8 cellular contexts compared by ENCODE assay signal in the genomic region with DNA sequence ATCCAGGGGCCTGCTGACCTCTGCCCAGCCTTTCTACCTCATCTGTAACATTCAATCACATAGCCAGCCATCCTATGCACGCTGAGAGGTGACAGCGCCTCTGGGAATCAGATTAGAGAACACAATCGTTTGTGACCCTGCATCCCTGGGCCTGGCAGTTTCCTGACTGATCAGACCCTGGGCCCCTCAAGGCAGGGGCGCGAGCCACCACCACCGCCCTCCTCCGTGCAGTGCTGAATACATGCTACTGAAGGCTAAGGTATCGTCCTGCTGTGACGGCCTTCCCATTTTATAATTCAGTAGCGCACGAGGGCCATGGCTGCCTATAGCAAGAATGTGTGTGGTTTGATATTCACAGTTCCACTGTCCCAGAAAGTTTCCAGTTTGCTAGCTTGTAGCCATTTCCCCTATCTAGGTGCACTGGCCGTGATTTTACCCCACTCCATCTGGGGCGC. TPM values are rescaled to one million over a fixed set of nuclear protein-coding genes. Genes with fewer than 3 reads are reported as not detected.
A peak's percentile ranks its signal among the peaks of the same experiment; 100 is the strongest.
DNase-seq lines count a peak whose midpoint lies in the region; ATAC-seq, FAIRE-seq and TF ChIP-seq lines count a peak whose summit lies in the region.

No MANE protein-coding gene starts in this region.

- H2BK12ac ChIP-seq in H9 (ENCODE audit: insufficient read length, low read depth, low read length): no peak overlapping the region

- peak overlapping the region; percentile 78 for H3K4me2 ChIP-seq in H9 (ENCODE audit: insufficient read depth, insufficient read length, low read length)

- WGBS in H9 (ENCODE audit: extremely low coverage, insufficient read length, low lambda C conversion rate): no CpG with 5 or more reads among the region's 13 CpGs
- WGBS in adrenal gland, 4 donors: 17 to 28% (median 24%) methylated on average over 5 to 13 of the region's 13 CpGs
- WGBS in suprapubic skin: 17% methylated on average over 9 of the region's 13 CpGs

- TF ChIP-seq EP300 in suprapubic skin (IDR thresholded peaks at IDR 0.05): no peak

- H3K9me3 ChIP-seq in A673 (ENCODE audit: low read depth, low read length, poor library complexity, severe bottlenecking) (no peaks in the 10 kb centered on the region), H9 (ENCODE audit: control insufficient read depth, low read depth, low read length) (no peaks in the 10 kb centered on the region), adrenal gland (replicated peaks in 1 of 3) (no peaks in the 10 kb centered on the region), kidney (ENCODE audit: control insufficient read depth in 1 of 2, low read length in 2 of 2) (no peaks in the 10 kb centered on the region), suprapubic skin (no peaks in the 10 kb centered on the region)

- H3K4me1 Mint-ChIP-seq in H9: peaks cover 22 to 24% of the 10 kb centered on the region in 2 experiments

- intact Hi-C loops in A673 (cut with micrococcal nuclease; ENCODE audit: unreplicated experiment): no loop called here
- intact Hi-C loops in adrenal gland (cut with DNase I): no loop called here
- intact Hi-C loops in kidney (cut with DNase I): no loop called here

- H3K9me3 Mint-ChIP-seq in H9: no peaks in the 10 kb centered on the region; a peak in 2 of 5 replicates

- H4K20me1 ChIP-seq in H9 (ENCODE audit: control insufficient read depth, insufficient read depth, insufficient read length): no peaks in the 10 kb centered on the region

- H3K27me3 Mint-ChIP-seq in H9 (ENCODE audit: low read depth): peaks cover 17% of the 10 kb centered on the region

- H2AFZ ChIP-seq in H9 (ENCODE audit: low read length): no peak overlapping the region

- no peak overlapping the region for H4K91ac ChIP-seq in H9 (ENCODE audit: insufficient read length, low read depth, low read length)

- H3K56ac ChIP-seq in H9 (ENCODE audit: insufficient read length, low read depth, low read length): no peak overlapping the region

- H3K14ac ChIP-seq in H9 (ENCODE audit: insufficient read depth, low read length): no peak overlapping the region

- peaks cover under 1% of the 10 kb centered on the region for H3K36me3 ChIP-seq in A673 (ENCODE audit: insufficient read depth, low read length, poor library complexity, severe bottlenecking)
- H3K36me3 ChIP-seq in adrenal gland (replicated peaks in 1 of 2): peaks cover 0 to 3% of the 10 kb centered on the region in 2 donors
- no peaks in the 10 kb centered on the region for H3K36me3 ChIP-seq in kidney (ENCODE audit: control insufficient read depth in 1 of 2, insufficient read depth in 2 of 2, low read length in 2 of 2)
- H3K36me3 ChIP-seq in suprapubic skin: peaks cover 11% of the 10 kb centered on the region

- no peak overlapping the region for H3K23ac ChIP-seq in H9 (ENCODE audit: insufficient read length, low read depth, low read length)

- TF ChIP-seq POLR2A in adrenal gland (IDR thresholded peaks at IDR 0.05): no peak
- no peak for TF ChIP-seq POLR2A in suprapubic skin (IDR thresholded peaks at IDR 0.05)

- H3K4me3 ChIP-seq in A673 (ENCODE audit: low read depth, low read length, poor library complexity, severe bottlenecking) (peak overlapping the region; percentile 90), adrenal gland (peak overlapping the region in 2 of 4 donors; percentile 42 to 100), kidney (ENCODE audit: low read length in 2 of 2) (peak overlapping the region; percentile 60 to 75), suprapubic skin (peak overlapping the region; percentile 94)

- H4K5ac ChIP-seq in H9 (ENCODE audit: insufficient read length, low read depth, low read length): no peak overlapping the region

- H2BK120ac ChIP-seq in H9 (ENCODE audit: low read depth, low read length, poor library complexity, severe bottlenecking): no peak overlapping the region

- H3K79me2 ChIP-seq in H9 (ENCODE audit: insufficient read depth, low read length): no peaks in the 10 kb centered on the region; the same call in 1 of the 2 replicates

- H2BK15ac ChIP-seq in H9 (ENCODE audit: low read depth, low read length): no peak overlapping the region

- H3K27ac ChIP-seq in A673 (ENCODE audit: low read depth, low read length, poor library complexity, severe bottlenecking): peak overlapping the region; percentile 48
- H3K27ac ChIP-seq in H9 (ENCODE audit: insufficient read length, low read depth, low read length): no peak overlapping the region
- H3K27ac ChIP-seq in adrenal gland: peak overlapping the region in 3 of 5 donors; percentile 83 to 95 (median 87)
- H3K27ac ChIP-seq in kidney (ENCODE audit: low read depth in 2 of 2, low read length in 2 of 2): peak overlapping the region in 1 of 2 donors; percentile 9
- H3K27ac ChIP-seq in suprapubic skin: peak overlapping the region; percentile 88

- CTCF ChIA-PET in A673 (lab: Charles Lee): no interaction called here

- ATAC-seq in GM21360 (IDR thresholded peaks at IDR 0.05; ENCODE audit: unreplicated experiment): no peak

- no peak overlapping the region for H2BK5ac ChIP-seq in H9 (ENCODE audit: insufficient read length, low read length)

- no peak overlapping the region for H2AK5ac ChIP-seq in H9 (ENCODE audit: insufficient read length, low read length)

- no peak overlapping the region for H3K4ac ChIP-seq in H9 (ENCODE audit: low read depth, low read length)

- H3K23me2 ChIP-seq in H9 (ENCODE audit: insufficient read length, low read depth, low read length, poor library complexity, severe bottlenecking): peaks cover 13% of the 10 kb centered on the region

- TF ChIP-seq CTCF in A673 (conservative IDR thresholded peaks at IDR 0.05; ENCODE audit: low read depth, low read length): no peak
- no peak for TF ChIP-seq CTCF in H9 (conservative IDR thresholded peaks at IDR 0.05)
- TF ChIP-seq CTCF in adrenal gland (IDR thresholded peaks at IDR 0.05): no peak
- TF ChIP-seq CTCF in kidney (IDR thresholded peaks at IDR 0.05; ENCODE audit: borderline replicate concordance, extremely low read depth, insufficient read depth): no peak
- no peak for TF ChIP-seq CTCF in suprapubic skin (IDR thresholded peaks at IDR 0.05)

- H3K9ac ChIP-seq in H9 (ENCODE audit: extremely low read depth, insufficient read length, low read length) (no peak overlapping the region), kidney (ENCODE audit: low read length in 2 of 2) (peak overlapping the region; percentile 37 to 75)

- H3K27me3 ChIP-seq in A673 (replicated peaks; ENCODE audit: insufficient read depth, low read depth, low read length, poor library complexity): no peaks in the 10 kb centered on the region
- H3K27me3 ChIP-seq in H9 (ENCODE audit: insufficient read depth, low read length): no peaks in the 10 kb centered on the region; the same call in 1 of the 2 replicates
- no peaks in the 10 kb centered on the region for H3K27me3 ChIP-seq in adrenal gland
- H3K27me3 ChIP-seq in suprapubic skin: no peaks in the 10 kb centered on the region

- POLR2A ChIA-PET in A673 (lab: Charles Lee; ENCODE audit: low non-redundant PET): no interaction called here

- BruUV-seq in A673 (replicated peaks; lab: Mats Ljungman, UMichigan): no TSS peak

- FAIRE-seq in kidney (lab: Jason Lieb, UNC): no peak

- DNase-seq in A673 (ENCODE audit: low spot score): no peak
- peak; percentile 47 for DNase-seq in H9
- peak in 1 of 7 donors; percentile 57 for DNase-seq in adrenal gland
- DNase-seq in kidney: peak; percentile 68
- DNase-seq in suprapubic skin (ENCODE audit: low spot score in 2 of 2): no peak
- no peak for DNase-seq in DMS153 (lab: John Stamatoyannopoulos, UW)
- DNase-seq in cerebellar nuclear complex (lab: John Stamatoyannopoulos, UW): no peak

- peak overlapping the region; percentile 85 to 93 for H3K4me3 Mint-ChIP-seq in H9

- H2BK20ac ChIP-seq in H9 (ENCODE audit: low read depth, low read length, poor library complexity, severe bottlenecking): no peak overlapping the region

- no peak overlapping the region for H3K18ac ChIP-seq in H9 (ENCODE audit: insufficient read length, low read depth, low read length)

- peak overlapping the region in 1 of 3 experiments; percentile 76; a peak in 1 of 7 replicates for H3K27ac Mint-ChIP-seq in H9

- H4K8ac ChIP-seq in H9 (replicated peaks; ENCODE audit: insufficient read length, low read depth, low read length): no peak overlapping the region

- no peaks in the 10 kb centered on the region for H3K79me1 ChIP-seq in H9 (ENCODE audit: insufficient read depth, low read depth, low read length, poor library complexity, severe bottlenecking)

- H3K36me3 Mint-ChIP-seq in H9 (ENCODE audit: insufficient read depth in 1 of 3, low read depth in 3 of 3): peaks cover 8 to 15% (median 14%) of the 10 kb centered on the region in 3 experiments

- peaks cover 14% of the 10 kb centered on the region for H3K4me1 ChIP-seq in A673 (ENCODE audit: insufficient read depth, low read length, poor library complexity, severe bottlenecking)
- H3K4me1 ChIP-seq in H9 (ENCODE audit: insufficient read depth, low read length): no peaks in the 10 kb centered on the region
- H3K4me1 ChIP-seq in adrenal gland (replicated peaks in 1 of 2): peaks cover 0 to 20% of the 10 kb centered on the region in 2 donors
- H3K4me1 ChIP-seq in kidney (ENCODE audit: control insufficient read depth in 1 of 2, insufficient read depth in 1 of 2, low read depth in 1 of 2, low read length in 2 of 2): peaks cover 0 to 9% of the 10 kb centered on the region in 2 donors
- H3K4me1 ChIP-seq in suprapubic skin: peaks cover 18% of the 10 kb centered on the region

- H3T11ph ChIP-seq in H9 (ENCODE audit: low read length): no peak overlapping the region

RNA-seq across cellular contexts. Expression of gene TMTC4, which starts 1.2 kb away (rescaled TPM):
- total RNA-seq in A673 (2021) (21.3 and 33.6 TPM in 2 replicates), H9 (2021) (27.3 and 28.1 TPM in 2 replicates), adrenal gland (10 to 100 TPM in 5 of 8 donors, 1 to 10 TPM in 3; 6.7 to 14.7 (median 10.5) TPM), kidney (15.1 TPM), suprapubic skin (10 to 100 TPM; 17.6 to 37.9 (median 21.0) TPM)
- polyA plus RNA-seq in adrenal gland (1 to 10 TPM; 3.9 to 6.6 (median 4.7) TPM), kidney (ENCODE audit: insufficient read depth, low read depth, low replicate concordance) (10.5 TPM)

Comparison
In these comparisons a context has a peak if more than half of its experiments do, and no peak if none do; other contexts are left out.
1. DNase-seq: peak in H9 (single experiment) and kidney (single experiment); none in A673 (single experiment), suprapubic skin (0 of 2), DMS153 (single experiment) and cerebellar nuclear complex (0 of 2).